ENCODE assay signal across 28 cellular contexts in genomic region chr3:67215690-67216089, GRCh38.
"Had no signal": no experiment of that assay in that cellular context is flagged by ENCODE, and none has a peak within 500 bp of the region (broad histone marks: within the 10 kb centered on the region; RNA-seq: fewer than 3 reads in every experiment).

No MANE protein-coding gene starts in this region.

- H3K9me3 Mint-ChIP-seq: activated CD4-positive, alpha-beta memory T cell treated with anti-CD3 and anti-CD28 coated beads, Interleukin-2, amount 10 ng/mL, durations not matched to agents 7 days and 5 days; activated naive CD4-positive, alpha-beta T cell treated with anti-CD3 and anti-CD28 coated beads, Interleukin-2, amount 50 U/mL, for 72 hours; activated T-cell treated with anti-CD3 and anti-CD28 coated beads, Interleukin-2, amount 50 U/mL, for 4 hours; central memory CD8-positive, alpha-beta T cell; endodermal cell; naive thymus-derived CD8-positive, alpha-beta T cell; stimulated activated effector memory CD8-positive, alpha-beta T cell treated with anti-CD3 and anti-CD28 coated beads, Interleukin-12 subunit alpha, Interleukin-12 subunit beta, amount 100 ng/mL, for 72 hours; stimulated activated naive CD8-positive, alpha-beta T cell treated with anti-CD3 and anti-CD28 coated beads, Interleukin-15, amount 100 ng/mL, for 72 hours; type B pancreatic cell had no signal

- H3K36me3 Mint-ChIP-seq: activated naive CD4-positive, alpha-beta T cell treated with anti-CD3 and anti-CD28 coated beads, Interleukin-2, amount 50 U/mL, for 72 hours; immature natural killer cell; stimulated activated effector memory CD8-positive, alpha-beta T cell treated with anti-CD3 and anti-CD28 coated beads, Interleukin-12 subunit alpha, Interleukin-12 subunit beta, amount 100 ng/mL, for 72 hours; type B pancreatic cell had no signal

- H3K27me3 Mint-ChIP-seq: activated CD4-positive, alpha-beta memory T cell treated with anti-CD3 and anti-CD28 coated beads, Interleukin-2, amount 10 ng/mL, durations not matched to agents 7 days and 5 days; dendritic cell treated with granulocyte-macrophage colony-stimulating factor and Interleukin-4, amounts not matched to agents 40 ng/mL and 50 ng/mL, for 4 days; stimulated activated naive CD8-positive, alpha-beta T cell treated with anti-CD3 and anti-CD28 coated beads, Interleukin-15, amount 100 ng/mL, for 72 hours; type B pancreatic cell had no signal

- H3K4me1 Mint-ChIP-seq: activated CD4-positive, alpha-beta memory T cell treated with anti-CD3 and anti-CD28 coated beads, Interleukin-2, amount 10 ng/mL, durations not matched to agents 7 days and 5 days; central memory CD8-positive, alpha-beta T cell; immature natural killer cell; naive thymus-derived CD8-positive, alpha-beta T cell; neural crest cell; stimulated activated effector memory CD8-positive, alpha-beta T cell treated with anti-CD3 and anti-CD28 coated beads, Interleukin-12 subunit alpha, Interleukin-12 subunit beta, amount 100 ng/mL, for 72 hours; stimulated activated naive CD8-positive, alpha-beta T cell treated with anti-CD3 and anti-CD28 coated beads, Interleukin-15, amount 100 ng/mL, for 72 hours had no signal

- H3K4me3 Mint-ChIP-seq: activated CD4-positive, alpha-beta memory T cell treated with anti-CD3 and anti-CD28 coated beads, Interleukin-2, amount 10 ng/mL, durations not matched to agents 7 days and 5 days; activated T-cell treated with anti-CD3 and anti-CD28 coated beads, Interleukin-2, amount 50 U/mL, for 4 hours; central memory CD8-positive, alpha-beta T cell; dendritic cell treated with granulocyte-macrophage colony-stimulating factor and Interleukin-4, amounts not matched to agents 40 ng/mL and 50 ng/mL, for 4 days; endodermal cell; immature natural killer cell; naive thymus-derived CD8-positive, alpha-beta T cell; neural crest cell; stimulated activated effector memory CD8-positive, alpha-beta T cell treated with anti-CD3 and anti-CD28 coated beads, Interleukin-12 subunit alpha, Interleukin-12 subunit beta, amount 100 ng/mL, for 72 hours; stimulated activated naive CD8-positive, alpha-beta T cell treated with anti-CD3 and anti-CD28 coated beads, Interleukin-15, amount 100 ng/mL, for 72 hours; type B pancreatic cell had no signal

- H3K27ac Mint-ChIP-seq: activated CD4-positive, alpha-beta memory T cell treated with anti-CD3 and anti-CD28 coated beads, Interleukin-2, amount 10 ng/mL, durations not matched to agents 7 days and 5 days; activated naive CD4-positive, alpha-beta T cell treated with anti-CD3 and anti-CD28 coated beads, Interleukin-2, amount 50 U/mL, for 72 hours; dendritic cell treated with granulocyte-macrophage colony-stimulating factor and Interleukin-4, amounts not matched to agents 40 ng/mL and 50 ng/mL, for 4 days; endodermal cell; immature natural killer cell; stimulated activated effector memory CD8-positive, alpha-beta T cell treated with anti-CD3 and anti-CD28 coated beads, Interleukin-12 subunit alpha, Interleukin-12 subunit beta, amount 100 ng/mL, for 72 hours; stimulated activated naive CD8-positive, alpha-beta T cell treated with anti-CD3 and anti-CD28 coated beads, Interleukin-15, amount 100 ng/mL, for 72 hours; type B pancreatic cell had no signal

- DNase-seq: activated CD4-positive, alpha-beta memory T cell treated with anti-CD3 and anti-CD28 coated beads, Interleukin-2, amount 10 ng/mL, durations not matched to agents 7 days and 5 days; activated CD4-positive, alpha-beta T cell treated with anti-CD3 and anti-CD28 coated beads for 48 hours; activated naive CD4-positive, alpha-beta T cell; activated T-cell treated with anti-CD3 and anti-CD28 coated beads, Interleukin-2, amount 50 U/mL, for 4 hours; endodermal cell; foreskin keratinocyte; heart left ventricle; hypothalamus; immature natural killer cell; kidney; left colon; midbrain; naive thymus-derived CD8-positive, alpha-beta T cell; nucleus accumbens; psoas muscle; sigmoid colon; small intestine; stimulated activated CD4-positive, alpha-beta T cell treated with anti-CD3 and anti-CD28 coated beads, Interleukin-4, amount 100 ng/mL, for 24 hours; stimulated activated naive CD8-positive, alpha-beta T cell treated with anti-CD3 and anti-CD28 coated beads, Interleukin-15, amount 100 ng/mL, for 72 hours; substantia nigra; uterus had no signal

- ATAC-seq: activated naive CD4-positive, alpha-beta T cell treated with anti-CD3 and anti-CD28 coated beads, Interleukin-2, amount 50 U/mL, for 72 hours; activated T-cell treated with anti-CD3 and anti-CD28 coated beads, Interleukin-2, amount 50 U/mL, for 4 hours; esophagus mucosa; foreskin keratinocyte; heart left ventricle; left colon; naive thymus-derived CD8-positive, alpha-beta T cell; psoas muscle; stimulated activated effector memory CD8-positive, alpha-beta T cell treated with anti-CD3 and anti-CD28 coated beads, Interleukin-12 subunit alpha, Interleukin-12 subunit beta, amount 100 ng/mL, for 72 hours; stimulated activated naive CD8-positive, alpha-beta T cell treated with anti-CD3 and anti-CD28 coated beads, Interleukin-15, amount 100 ng/mL, for 72 hours had no signal
